ENCODE assay signal across 24 cellular contexts in genomic region chr2:28593356-28593755, GRCh38.
A peak's percentile ranks its signal among the peaks of the same experiment; 100 is the strongest.
DNase-seq lines count a peak whose midpoint lies in the region; ATAC-seq, FAIRE-seq and TF ChIP-seq lines count a peak whose summit lies in the region.
"Had no signal": no experiment of that assay in that cellular context is flagged by ENCODE, and none has a peak within 500 bp of the region (broad histone marks: within the 10 kb centered on the region; RNA-seq: fewer than 3 reads in every experiment).

No MANE protein-coding gene starts in this region.

- FAIRE-seq in H1 (lab: Jason Lieb, UNC) = no peak
- FAIRE-seq: pancreas had no signal

- H4K8ac ChIP-seq in H1 (ENCODE audit: extremely low read depth, insufficient read depth, low read length) = no peak overlapping the region

- H3K9me3 ChIP-seq in H1 (ENCODE audit: insufficient read depth in 2 of 2, low read depth in 1 of 2, low read length in 1 of 2) = no peaks in the 10 kb centered on the region
- H3K9me3 ChIP-seq: adrenal gland, BLaER1, body of pancreas, left lung, pancreas, thoracic aorta had no signal

- H3K23me2 ChIP-seq in H1 (ENCODE audit: low read depth, low read length) = no peaks in the 10 kb centered on the region

- ATAC-seq in sciatic nerve = no peak
- ATAC-seq in GM19463 (IDR thresholded peaks at IDR 0.05; ENCODE audit: unreplicated experiment) = no peak
- ATAC-seq: body of pancreas had no signal

- no peak overlapping the region for H4K5ac ChIP-seq in H1 (ENCODE audit: insufficient read length, low read depth, low read length)

- H3K79me2 ChIP-seq in H1 (ENCODE audit: control insufficient read depth in 1 of 2, insufficient read depth in 2 of 2, low read length in 2 of 2) = no peaks in the 10 kb centered on the region

- H3K4me1 ChIP-seq in H1 (replicated peaks in 1 of 4; ENCODE audit: control insufficient read depth in 3 of 4, insufficient read depth in 4 of 4, low read length in 3 of 4) = peaks cover 0 to 10% (median 3%) of the 10 kb centered on the region in 4 experiments; a peak in 5 of 7 replicates

- H3K36me3 ChIP-seq in H1 (ENCODE audit: control insufficient read depth in 2 of 4, insufficient read depth in 4 of 4, low read length in 3 of 4) = no peaks in the 10 kb centered on the region
- H3K36me3 ChIP-seq: adrenal gland, BLaER1, left lung, pancreas, thoracic aorta had no signal

- no peak overlapping the region for H3K18ac ChIP-seq in H1 (ENCODE audit: extremely low read depth, low read length)

- TF ChIP-seq RAD21 in H1 (IDR thresholded peaks at IDR 0.05 in 1 of 2, conservative IDR thresholded peaks at IDR 0.05 in 1 of 2; ENCODE audit: low read depth in 2 of 2, low read length in 2 of 2) = no peak

- H4K20me1 ChIP-seq in H1 (replicated peaks in 1 of 2; ENCODE audit: control insufficient read depth in 1 of 2, insufficient read depth in 2 of 2, low read length in 2 of 2) = no peaks in the 10 kb centered on the region
- H4K20me1 ChIP-seq: BLaER1 had no signal

- TF ChIP-seq CTCF in C4-2B (conservative IDR thresholded peaks at IDR 0.05) = no peak
- TF ChIP-seq CTCF in H1 (IDR thresholded peaks at IDR 0.05; ENCODE audit: control extremely low read depth in 1 of 3, insufficient read depth in 1 of 3, low read depth in 1 of 3, low read length in 3 of 3) = no peak

- H3K79me1 ChIP-seq in H1 (ENCODE audit: low read depth, low read length) = no peaks in the 10 kb centered on the region

- H3K4me2 ChIP-seq in H1 (ENCODE audit: insufficient read depth in 1 of 2, low read depth in 2 of 2, low read length in 2 of 2) = no peak overlapping the region

- WGBS in H1 (ENCODE audit: extremely low coverage in 1 of 2, insufficient coverage in 1 of 2, insufficient read length in 1 of 2, insufficient replicate concordance in 2 of 2, low coverage in 1 of 2, low lambda C conversion rate in 2 of 2, missing lambda C conversion rate in 1 of 2), 2 experiments = 81% methylated on average over 7 of the region's 7 CpGs; no CpG with 5 or more reads in 1 of the 2 experiments

- H3K4me3 ChIP-seq in H1 (ENCODE audit: extremely low read depth in 1 of 4, insufficient read depth in 2 of 4, low read depth in 3 of 4, low read length in 4 of 4) = no peak overlapping the region
- H3K4me3 ChIP-seq: adrenal gland, BLaER1, body of pancreas, left lung, pancreas, SK-N-MC had no signal

- CTCF ChIA-PET in H1 (lab: Charles Lee; ENCODE audit: partially characterized antibody) = interaction anchor here (0.6 to 5.1 kb wide), 25 partner anchors 9 to 1914 kb away, joined by 3 to 81 read pairs (median 6); partner anchors contain the start of gene PPP1CB

- no peak for TF ChIP-seq POLR2A in H1 (IDR thresholded peaks at IDR 0.05; ENCODE audit: control extremely low read depth in 1 of 2, low read depth in 2 of 2, low read length in 2 of 2)

- no peak overlapping the region for H3K4ac ChIP-seq in H1 (replicated peaks; ENCODE audit: insufficient read length, low read depth, low read length)

- peak; percentile 82 to 90 for DNase-seq in NCI-H524 (lab: John Stamatoyannopoulos, UW)
- DNase-seq in H1 (ENCODE audit: low read depth in 1 of 2, low spot score in 2 of 2) = no peak
- peak; percentile 40 for DNase-seq in sciatic nerve (ENCODE audit: low spot score)
- DNase-seq in glomerular visceral epithelial cell (ENCODE audit: extremely low spot score) = no peak
- no peak for DNase-seq in GM19238 (ENCODE audit: insufficient read length, low spot score)
- DNase-seq in middle frontal gyrus (ENCODE audit: extremely low spot score, low spot score) = no peak
- DNase-seq: activated B cell treated with CpG ODN at 0.5 μM for 24 hours; activated naive CD4-positive, alpha-beta T cell treated with anti-CD3 and anti-CD28 coated beads, Interleukin-2, amount 10 ng/mL, durations not matched to agents 7 days and 5 days; adrenal gland; body of pancreas; immature natural killer cell; left lung; mesenchymal stem cell; NCI-H1436 treated with DMSO at 0.1 percent for 48 hours; pancreas; stimulated activated CD4-positive, alpha-beta T cell treated with anti-CD3 and anti-CD28 coated beads, Interleukin-12 subunit alpha, Interleukin-12 subunit beta, amount 100 ng/mL, for 4 hours; stimulated activated CD4-positive, alpha-beta T cell treated with anti-CD3 and anti-CD28 coated beads, Interleukin-2, amount 100 ng/mL, for 48 hours; stimulated activated naive CD8-positive, alpha-beta T cell treated with anti-CD3 and anti-CD28 coated beads, Interleukin-15, amount 100 ng/mL, for 72 hours had no signal

- H3K23ac ChIP-seq in H1 (ENCODE audit: insufficient read length) = no peak overlapping the region

- no peak overlapping the region for H3K14ac ChIP-seq in H1 (ENCODE audit: insufficient read length)

- no peak overlapping the region for H2AK5ac ChIP-seq in H1 (ENCODE audit: low read depth, low read length)

- H3K9ac ChIP-seq in H1 (replicated peaks in 1 of 4; ENCODE audit: extremely low read depth in 1 of 4, low read depth in 3 of 4, low read length in 3 of 4) = no peak overlapping the region
- H3K9ac ChIP-seq: BLaER1 had no signal

- H2BK12ac ChIP-seq in H1 (ENCODE audit: low read depth, low read length) = no peak overlapping the region

- TF ChIP-seq EP300 in H1 (IDR thresholded peaks at IDR 0.05; ENCODE audit: borderline replicate concordance in 1 of 2, low read depth in 2 of 2, low read length in 2 of 2) = no peak

- no peak overlapping the region for H3K56ac ChIP-seq in H1 (replicated peaks; ENCODE audit: insufficient read length, low read depth, low read length)

- H2BK5ac ChIP-seq in H1 (ENCODE audit: low read depth, low read length) = no peak overlapping the region

- intact Hi-C loops in sciatic nerve (cut with DNase I) = loop anchor here (10.0 kb wide), 1 partner anchor 161 kb away; the partner anchor contains the start of gene PPP1CB

- POLR2A ChIA-PET in H1 (lab: Charles Lee; ENCODE audit: partially characterized antibody) = interaction anchor here (0.9 to 2.8 kb wide), 3 partner anchors 156 to 215 kb away, joined by 3 to 13 read pairs (median 6); partner anchors contain the start of gene PPP1CB

- H2BK120ac ChIP-seq in H1 (replicated peaks; ENCODE audit: low read depth, low read length) = no peak overlapping the region

- H4K91ac ChIP-seq in H1 (replicated peaks; ENCODE audit: insufficient read length, low read length) = no peak overlapping the region

- H2AFZ ChIP-seq in H1 (ENCODE audit: low read length) = 0 out of 2 replicates have a peak overlapping the region, but pooled peaks have one; percentile 46

- no peak overlapping the region; the same call in 1 of the 2 replicates for H2BK15ac ChIP-seq in H1 (ENCODE audit: low read length)

- H3K27ac ChIP-seq in C4-2B = peak overlapping the region; percentile 20
- no peak overlapping the region for H3K27ac ChIP-seq in H1 (ENCODE audit: low read depth, low read length)
- H3K27ac ChIP-seq: BLaER1, SK-N-MC had no signal

- H2BK20ac ChIP-seq in H1 (ENCODE audit: low read length) = no peak overlapping the region

- no peaks in the 10 kb centered on the region for H3K27me3 ChIP-seq in H1 (replicated peaks in 1 of 4; ENCODE audit: control insufficient read depth in 3 of 4, extremely low read depth in 1 of 4, insufficient read depth in 3 of 4, low read length in 3 of 4)
- H3K27me3 ChIP-seq: adrenal gland, BLaER1, body of pancreas, dorsolateral prefrontal cortex, left lung, pancreas had no signal

TF ChIP-seq in H1, 55 proteins besides CTCF, POLR2A, EP300 and RAD21:
- TF ChIP-seq ATF3 (IDR thresholded peaks at IDR 0.05; ENCODE audit: insufficient read depth, low read depth, low read length) = no peak
- TF ChIP-seq MAFK (IDR thresholded peaks at IDR 0.05; ENCODE audit: low read depth, low read length) = no peak
- no peak for TF ChIP-seq EZH2 (IDR thresholded peaks at IDR 0.05; ENCODE audit: low read depth, low read length, severe bottlenecking)
- TF ChIP-seq TCF12 (IDR thresholded peaks at IDR 0.05; ENCODE audit: low read depth, low read length) = no peak
- no peak for TF ChIP-seq TAF1 (IDR thresholded peaks at IDR 0.05; ENCODE audit: low read depth, low read length)
- TF ChIP-seq GABPA (IDR thresholded peaks at IDR 0.05; ENCODE audit: borderline replicate concordance, insufficient read depth, low read length) = no peak
- no peak for TF ChIP-seq ATF2 (IDR thresholded peaks at IDR 0.05; ENCODE audit: low read length)
- TF ChIP-seq SIRT6 (IDR thresholded peaks at IDR 0.05; ENCODE audit: low read length) = no peak
- no peak for TF ChIP-seq TBP (IDR thresholded peaks at IDR 0.05; ENCODE audit: low read depth, low read length)
- no peak for TF ChIP-seq SP4 (IDR thresholded peaks at IDR 0.05; ENCODE audit: low read length)
- TF ChIP-seq POLR2AphosphoS5 (IDR thresholded peaks at IDR 0.05; ENCODE audit: low read depth, low read length) = no peak
- no peak for TF ChIP-seq KDM5A (IDR thresholded peaks at IDR 0.05; ENCODE audit: low read length)

Comparison
In these comparisons a context has a peak if more than half of its experiments do, and no peak if none do; other contexts are left out.
1. DNase-seq: peak in NCI-H524 (2 of 2) and sciatic nerve (single experiment); none in H1 (0 of 2), glomerular visceral epithelial cell (single experiment), GM19238 (single experiment) and middle frontal gyrus (single experiment).